In genomic region chr16:49760815-49761214, GRCh38 we compare ENCODE assay signal across 1 cellular context.
TF ChIP-seq lines count a peak whose summit lies in the region.

No MANE protein-coding gene starts in this region.

TF ChIP-seq in H1, 55 proteins besides CTCF, POLR2A, EP300 and RAD21:
- TF ChIP-seq E2F6 (IDR thresholded peaks at IDR 0.05) (no peak), GABPA (IDR thresholded peaks at IDR 0.05; ENCODE audit: borderline replicate concordance, insufficient read depth, low read length) (no peak), RXRA (IDR thresholded peaks at IDR 0.05; ENCODE audit: insufficient read depth, low read depth, low read length) (no peak), FOSL1 (IDR thresholded peaks at IDR 0.05; ENCODE audit: insufficient read depth, low read depth, low read length) (no peak), BRCA1 (IDR thresholded peaks at IDR 0.05; ENCODE audit: low read depth, low read length) (no peak), SAP30 (IDR thresholded peaks at IDR 0.05; ENCODE audit: insufficient read depth, insufficient replicate concordance, low read length) (no peak), BCL11A (IDR thresholded peaks at IDR 0.05; ENCODE audit: low read depth in 2 of 2, low read length in 2 of 2) (no peak), BACH1 (IDR thresholded peaks at IDR 0.05; ENCODE audit: low read length) (no peak), USF2 (IDR thresholded peaks at IDR 0.05; ENCODE audit: low read length) (no peak), RNF2 (IDR thresholded peaks at IDR 0.05; ENCODE audit: borderline replicate concordance, low read depth, low read length, missing control alignments, poor library complexity, severe bottlenecking) (no peak), NANOG (IDR thresholded peaks at IDR 0.05; ENCODE audit: insufficient read depth, low read depth, low read length, poor library complexity, severe bottlenecking) (no peak), EGR1 (IDR thresholded peaks at IDR 0.05; ENCODE audit: borderline replicate concordance, low read depth, low read length) (no peak), CHD7 (IDR thresholded peaks at IDR 0.05; ENCODE audit: insufficient replicate concordance, low read length) (no peak), TAF1 (IDR thresholded peaks at IDR 0.05; ENCODE audit: low read depth, low read length) (no peak), PHF8 (conservative IDR thresholded peaks at IDR 0.05; ENCODE audit: low read depth, low read length) (no peak), CBX5 (IDR thresholded peaks at IDR 0.05; ENCODE audit: low read depth, low read length) (no peak), KDM4A (IDR thresholded peaks at IDR 0.05; ENCODE audit: low read depth, low read length, severe bottlenecking) (no peak), MAFK (IDR thresholded peaks at IDR 0.05; ENCODE audit: low read depth, low read length) (no peak), POU5F1 (IDR thresholded peaks at IDR 0.05; ENCODE audit: low read depth, low read length) (no peak)
TF ChIP-seq in H1: peak in this region for 0.
